1 cellular context compared by ENCODE assay signal in the genomic region with DNA sequence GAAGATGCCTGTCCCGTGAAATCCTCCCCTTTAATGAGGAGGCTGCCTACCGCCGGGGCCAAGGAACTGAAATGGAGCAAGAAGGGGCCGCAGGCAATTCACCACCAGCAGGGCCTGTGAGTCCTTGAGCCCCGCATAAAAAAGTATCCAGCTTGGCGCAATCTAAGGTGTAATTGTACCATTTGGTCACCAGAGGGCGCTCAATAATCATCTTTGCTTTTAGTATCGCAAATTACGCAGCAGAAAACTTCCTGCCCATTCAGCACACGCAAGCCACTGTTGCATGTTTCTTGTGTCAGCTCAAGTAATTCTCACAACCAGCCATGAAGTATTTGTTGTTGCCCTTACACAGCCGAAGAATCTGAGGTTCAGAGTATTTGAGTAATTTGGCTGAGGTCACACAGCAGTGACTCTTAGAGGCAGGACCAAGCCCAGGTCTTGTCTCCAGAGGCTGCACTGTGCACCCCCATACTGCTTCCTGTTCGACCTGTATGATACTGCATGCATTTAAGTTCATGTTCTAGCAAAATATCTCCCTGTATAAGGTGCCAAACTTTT.
TF ChIP-seq lines count a peak whose summit lies in the region.

No MANE protein-coding gene starts in this region.

TF ChIP-seq in H1, 55 proteins besides CTCF, POLR2A, EP300 and RAD21:
- peak; percentile 97 for TF ChIP-seq BACH1 (IDR thresholded peaks at IDR 0.05; ENCODE audit: low read length)
- no peak for TF ChIP-seq EZH2 (IDR thresholded peaks at IDR 0.05; ENCODE audit: low read depth, low read length, severe bottlenecking)
- TF ChIP-seq GABPA (IDR thresholded peaks at IDR 0.05; ENCODE audit: borderline replicate concordance, insufficient read depth, low read length): no peak
- TF ChIP-seq, protein P1, sequence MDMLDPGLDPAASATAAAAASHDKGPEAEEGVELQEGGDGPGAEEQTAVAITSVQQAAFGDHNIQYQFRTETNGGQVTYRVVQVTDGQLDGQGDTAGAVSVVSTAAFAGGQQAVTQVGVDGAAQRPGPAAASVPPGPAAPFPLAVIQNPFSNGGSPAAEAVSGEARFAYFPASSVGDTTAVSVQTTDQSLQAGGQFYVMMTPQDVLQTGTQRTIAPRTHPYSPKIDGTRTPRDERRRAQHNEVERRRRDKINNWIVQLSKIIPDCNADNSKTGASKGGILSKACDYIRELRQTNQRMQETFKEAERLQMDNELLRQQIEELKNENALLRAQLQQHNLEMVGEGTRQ (IDR thresholded peaks at IDR 0.05; ENCODE audit: low read length): no peak
- no peak for TF ChIP-seq BRCA1 (IDR thresholded peaks at IDR 0.05; ENCODE audit: low read depth, low read length)
- no peak for TF ChIP-seq FOSL1 (IDR thresholded peaks at IDR 0.05; ENCODE audit: insufficient read depth, low read depth, low read length)
- peak; percentile 48; the same call in 1 of the 2 replicates for TF ChIP-seq CEBPB (IDR thresholded peaks at IDR 0.05; ENCODE audit: low read depth, low read length)
- no peak for TF ChIP-seq JUN (IDR thresholded peaks at IDR 0.05; ENCODE audit: low read depth, low read length)
- no peak for TF ChIP-seq ASH2L (IDR thresholded peaks at IDR 0.05; ENCODE audit: low read length)
- no peak for TF ChIP-seq TCF12 (IDR thresholded peaks at IDR 0.05; ENCODE audit: low read depth, low read length)
- no peak for TF ChIP-seq POLR2AphosphoS5 (IDR thresholded peaks at IDR 0.05; ENCODE audit: low read depth, low read length)
- TF ChIP-seq, protein P2, sequence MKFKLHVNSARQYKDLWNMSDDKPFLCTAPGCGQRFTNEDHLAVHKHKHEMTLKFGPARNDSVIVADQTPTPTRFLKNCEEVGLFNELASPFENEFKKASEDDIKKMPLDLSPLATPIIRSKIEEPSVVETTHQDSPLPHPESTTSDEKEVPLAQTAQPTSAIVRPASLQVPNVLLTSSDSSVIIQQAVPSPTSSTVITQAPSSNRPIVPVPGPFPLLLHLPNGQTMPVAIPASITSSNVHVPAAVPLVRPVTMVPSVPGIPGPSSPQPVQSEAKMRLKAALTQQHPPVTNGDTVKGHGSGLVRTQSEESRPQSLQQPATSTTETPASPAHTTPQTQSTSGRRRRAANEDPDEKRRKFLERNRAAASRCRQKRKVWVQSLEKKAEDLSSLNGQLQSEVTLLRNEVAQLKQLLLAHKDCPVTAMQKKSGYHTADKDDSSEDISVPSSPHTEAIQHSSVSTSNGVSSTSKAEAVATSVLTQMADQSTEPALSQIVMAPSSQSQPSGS (IDR thresholded peaks at IDR 0.05; ENCODE audit: low read length): no peak
- TF ChIP-seq SIX5 (IDR thresholded peaks at IDR 0.05; ENCODE audit: low read depth, low read length): no peak
- TF ChIP-seq KDM1A (IDR thresholded peaks at IDR 0.05; ENCODE audit: borderline replicate concordance, low read length): peak; percentile 78
- TF ChIP-seq, protein P3, sequence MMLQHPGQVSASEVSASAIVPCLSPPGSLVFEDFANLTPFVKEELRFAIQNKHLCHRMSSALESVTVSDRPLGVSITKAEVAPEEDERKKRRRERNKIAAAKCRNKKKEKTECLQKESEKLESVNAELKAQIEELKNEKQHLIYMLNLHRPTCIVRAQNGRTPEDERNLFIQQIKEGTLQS (IDR thresholded peaks at IDR 0.05; ENCODE audit: insufficient read depth, low read depth, low read length): no peak
- no peak for TF ChIP-seq BCL11A (IDR thresholded peaks at IDR 0.05; ENCODE audit: low read depth in 2 of 2, low read length in 2 of 2)
- TF ChIP-seq NANOG (IDR thresholded peaks at IDR 0.05; ENCODE audit: insufficient read depth, low read depth, low read length, poor library complexity, severe bottlenecking): no peak
- no peak for TF ChIP-seq RNF2 (IDR thresholded peaks at IDR 0.05; ENCODE audit: borderline replicate concordance, low read depth, low read length, missing control alignments, poor library complexity, severe bottlenecking)
- no peak for TF ChIP-seq PHF8 (conservative IDR thresholded peaks at IDR 0.05; ENCODE audit: low read depth, low read length)
- TF ChIP-seq ZNF274 (IDR thresholded peaks at IDR 0.05; ENCODE audit: borderline replicate concordance, extremely low read depth, low read length): no peak
- no peak for TF ChIP-seq CTBP2 (IDR thresholded peaks at IDR 0.05; ENCODE audit: borderline replicate concordance, insufficient read depth, insufficient read length, low read length)
- TF ChIP-seq KDM4A (IDR thresholded peaks at IDR 0.05; ENCODE audit: low read depth, low read length, severe bottlenecking): no peak
- TF ChIP-seq NRF1 (IDR thresholded peaks at IDR 0.05; ENCODE audit: low read depth, low read length): no peak
- TF ChIP-seq RBBP5 (IDR thresholded peaks at IDR 0.05; ENCODE audit: borderline replicate concordance, low read depth, low read length): no peak
- no peak for TF ChIP-seq SIRT6 (IDR thresholded peaks at IDR 0.05; ENCODE audit: low read length)
- TF ChIP-seq MAFK (IDR thresholded peaks at IDR 0.05; ENCODE audit: low read depth, low read length): peak; percentile 85
- TF ChIP-seq GTF2F1 (IDR thresholded peaks at IDR 0.05; ENCODE audit: borderline replicate concordance, low read depth, low read length): no peak
- TF ChIP-seq HDAC2 (IDR thresholded peaks at IDR 0.05; ENCODE audit: borderline replicate concordance in 1 of 2, low read depth in 2 of 2, low read length in 2 of 2): no peak
- TF ChIP-seq SUZ12 (IDR thresholded peaks at IDR 0.05; ENCODE audit: low read length): no peak
- TF ChIP-seq CHD1 (IDR thresholded peaks at IDR 0.05; ENCODE audit: low read depth, low read length): no peak
